8 cellular contexts compared by ENCODE assay signal in genomic region chr2:160270571-160271113, GRCh38.
DNase-seq lines count a peak whose midpoint lies in the region; ATAC-seq and TF ChIP-seq lines count a peak whose summit lies in the region.

No MANE protein-coding gene starts in this region.

- H3K36me3 ChIP-seq in BJ (ENCODE audit: control insufficient read depth, insufficient read depth, low read length) (peaks cover 5% of the 10 kb centered on the region), OCI-LY1 (ENCODE audit: insufficient read depth, low read length) (no peaks in the 10 kb centered on the region)

- peak overlapping the region; percentile 65; the same call in 1 of the 2 replicates for H3K9ac ChIP-seq in OCI-LY1 (ENCODE audit: low read length)

- H3K4me2 ChIP-seq in OCI-LY1 (ENCODE audit: low read length): peak overlapping the region; percentile 93

- no peaks in the 10 kb centered on the region for H3F3A ChIP-seq in OCI-LY1 (ENCODE audit: insufficient read depth, low read length)

- H3K9me3 Mint-ChIP-seq in neural crest cell: no peaks in the 10 kb centered on the region

- H3K4me1 ChIP-seq in OCI-LY1 (ENCODE audit: insufficient read depth, low read length, severe bottlenecking): peaks cover 14% of the 10 kb centered on the region

- no peaks in the 10 kb centered on the region for H3K27me3 Mint-ChIP-seq in neural crest cell (ENCODE audit: low read depth)

- H3K4me3 ChIP-seq in BJ (ENCODE audit: low read depth, low read length) (peak overlapping the region; percentile 39), OCI-LY1 (ENCODE audit: low read depth, low read length, poor library complexity, severe bottlenecking) (peak overlapping the region; percentile 59), epithelial cell of proximal tubule (ENCODE audit: low read depth, low read length) (peak overlapping the region; percentile 43)

- no peaks in the 10 kb centered on the region for H4K20me1 ChIP-seq in OCI-LY1 (ENCODE audit: insufficient read depth, low read length)

- peaks cover 22% of the 10 kb centered on the region for H3K4me1 Mint-ChIP-seq in neural crest cell

- H3K4me3 Mint-ChIP-seq in neural crest cell: peak overlapping the region; percentile 88

- H3K27ac ChIP-seq in OCI-LY1 (ENCODE audit: low read depth, low read length, poor library complexity, severe bottlenecking): no peak overlapping the region

- POLR2A ChIA-PET in BJ (lab: Charles Lee): interaction anchor here (0.9 kb wide), 1 partner anchor 9 kb away, joined by 4 read pairs; no protein-coding TSS in a partner anchor

- CTCF ChIA-PET in BJ (lab: Yijun Ruan, JAX): interaction anchor here (0.5 to 4.6 kb wide), 21 partner anchors 10 to 793 kb away, joined by 3 to 24 read pairs (median 5); no protein-coding TSS in a partner anchor

- H3K79me2 ChIP-seq in OCI-LY1 (ENCODE audit: insufficient read depth, low read length): no peaks in the 10 kb centered on the region

- H3K27ac Mint-ChIP-seq in neural crest cell (ENCODE audit: unreplicated experiment): peak overlapping the region; percentile 87

- TF ChIP-seq CTCF in BJ (IDR thresholded peaks at IDR 0.05; ENCODE audit: insufficient read depth, low read depth, low read length) (peak; percentile 17; the same call in 1 of the 2 replicates), OCI-LY1 (IDR thresholded peaks at IDR 0.05; ENCODE audit: low read length) (no peak), epithelial cell of proximal tubule (conservative IDR thresholded peaks at IDR 0.05; ENCODE audit: low read depth, low read length) (no peak), neural crest cell (conservative IDR thresholded peaks at IDR 0.05) (no peak)

- H3K9me3 ChIP-seq in OCI-LY1 (ENCODE audit: low read length): no peaks in the 10 kb centered on the region

- no peak for DNase-seq in BJ (ENCODE audit: low read depth)
- DNase-seq in epithelial cell of proximal tubule (ENCODE audit: low read depth): no peak
- no peak for DNase-seq in neural crest cell (ENCODE audit: low read depth, low spot score)

- H3K27me3 ChIP-seq in BJ (ENCODE audit: control insufficient read depth, insufficient read depth, low read length): no peaks in the 10 kb centered on the region
- H3K27me3 ChIP-seq in OCI-LY1 (ENCODE audit: insufficient read depth, low read length): no peaks in the 10 kb centered on the region

- no peaks in the 10 kb centered on the region for H3K9me2 ChIP-seq in OCI-LY1 (ENCODE audit: low read depth, low read length)

- peak overlapping the region; percentile 85; the same call in 1 of the 2 replicates for H2AFZ ChIP-seq in OCI-LY1 (ENCODE audit: low read length)

- ATAC-seq in HG03378 (IDR thresholded peaks at IDR 0.05; ENCODE audit: unreplicated experiment) (no peak), HG03095 (IDR thresholded peaks at IDR 0.05; ENCODE audit: unreplicated experiment) (no peak), GM21825 (IDR thresholded peaks at IDR 0.05; ENCODE audit: unreplicated experiment) (no peak), HG03045 (IDR thresholded peaks at IDR 0.05; ENCODE audit: unreplicated experiment) (no peak)

- no peaks in the 10 kb centered on the region for H3K36me3 Mint-ChIP-seq in neural crest cell (ENCODE audit: low read depth)
